8 cellular contexts compared by ENCODE assay signal in genomic region chr6:44224154-44224977, GRCh38. TPM values are rescaled to one million over a fixed set of nuclear protein-coding genes. Genes with fewer than 3 reads are reported as not detected.
DNase-seq lines count a peak whose midpoint lies in the region; ATAC-seq and TF ChIP-seq lines count a peak whose summit lies in the region.

No MANE protein-coding gene starts in this region.

- H3K36me3 Mint-ChIP-seq in activated CD4-positive, alpha-beta T cell treated with anti-CD3 and anti-CD28 coated beads for 36 hours (ENCODE audit: low read depth) = peaks cover 15% of the 10 kb centered on the region
- H3K36me3 Mint-ChIP-seq in activated T-cell treated with anti-CD3 and anti-CD28 coated beads, Interleukin-2, amount 50 U/mL, for 72 hours (ENCODE audit: insufficient read depth in 2 of 2) = peaks cover 0 to 1% of the 10 kb centered on the region in 2 donors

- H3K9ac ChIP-seq in HUES64 (ENCODE audit: low read depth, low read length) = peak overlapping the region; percentile 75

- intact Hi-C loops in activated CD4-positive, alpha-beta T cell treated with anti-CD3 and anti-CD28 coated beads for 36 hours (cut with DNase I, micrococcal nuclease) = loop anchor here in 1 of 2 experiments (1.0 to 2.0 kb wide), 3 partner anchors 13 to 52 kb away; partner anchors contain the start of gene NFKBIE
- intact Hi-C loops in spleen (cut with DNase I; ENCODE audit: low total_unique reads) = no loop called here

- peak; percentile 54 for ATAC-seq in activated CD4-positive, alpha-beta T cell treated with anti-CD3 and anti-CD28 coated beads for 36 hours
- peak; percentile 9 to 14 for ATAC-seq in activated T-cell treated with anti-CD3 and anti-CD28 coated beads, Interleukin-2, amount 50 U/mL, for 72 hours (replicated peaks in 1 of 2)
- no peak for ATAC-seq in HG02840 (IDR thresholded peaks at IDR 0.05; ENCODE audit: low FRiP score, unreplicated experiment)
- no peak for ATAC-seq in GM18867 (IDR thresholded peaks at IDR 0.05; ENCODE audit: unreplicated experiment)

- peak; percentile 58 for DNase-seq in activated CD4-positive, alpha-beta T cell treated with anti-CD3 and anti-CD28 coated beads for 36 hours
- no peak for DNase-seq in activated CD4-positive, alpha-beta T cell treated with anti-CD3 and anti-CD28 coated beads, Interleukin-2, amount 50 U/mL, for 1 hour
- DNase-seq in activated T-cell treated with anti-CD3 and anti-CD28 coated beads, Interleukin-2, amount 50 U/mL, for 72 hours = peak in 1 of 2 donors; percentile 36
- DNase-seq in right atrium auricular region (ENCODE audit: low spot score) (no peak), spleen (peak; percentile 65)

- H3K27me3 ChIP-seq in HUES64 (ENCODE audit: insufficient read depth, low read length) (no peaks in the 10 kb centered on the region), right atrium auricular region (no peaks in the 10 kb centered on the region), spleen (replicated peaks in 1 of 7) (peaks cover 0 to 8% (median 0%) of the 10 kb centered on the region in 7 donors)

- H3K27ac ChIP-seq in HUES64 (ENCODE audit: low read depth, low read length) (no peak overlapping the region; the same call in 1 of the 2 replicates), right atrium auricular region (peak overlapping the region; percentile 98), spleen (peak overlapping the region in 2 of 8 donors; percentile 48 to 67)

- TF ChIP-seq CTCF in right atrium auricular region (IDR thresholded peaks at IDR 0.05) (no peak), spleen (IDR thresholded peaks at IDR 0.05 in 8 of 11, conservative IDR thresholded peaks at IDR 0.05 in 3 of 11) (no peak)

- peak overlapping the region; percentile 12 for H3K27ac Mint-ChIP-seq in activated CD4-positive, alpha-beta T cell treated with anti-CD3 and anti-CD28 coated beads for 36 hours
- H3K27ac Mint-ChIP-seq in activated T-cell treated with anti-CD3 and anti-CD28 coated beads, Interleukin-2, amount 50 U/mL, for 72 hours = no peak overlapping the region

- peaks cover 40% of the 10 kb centered on the region for H3K4me1 Mint-ChIP-seq in activated CD4-positive, alpha-beta T cell treated with anti-CD3 and anti-CD28 coated beads for 36 hours
- peaks cover 49% of the 10 kb centered on the region for H3K4me1 Mint-ChIP-seq in activated T-cell treated with anti-CD3 and anti-CD28 coated beads, Interleukin-2, amount 50 U/mL, for 72 hours (ENCODE audit: low read depth)

- H3K4me3 Mint-ChIP-seq in activated CD4-positive, alpha-beta T cell treated with anti-CD3 and anti-CD28 coated beads for 36 hours = peak overlapping the region; percentile 83
- H3K4me3 Mint-ChIP-seq in activated T-cell treated with anti-CD3 and anti-CD28 coated beads, Interleukin-2, amount 50 U/mL, for 72 hours = peak overlapping the region; percentile 89 to 95

- peak overlapping the region; percentile 62 for H3K4me3 ChIP-seq in HUES64 (ENCODE audit: low read length)
- peak overlapping the region; percentile 55 to 67 for H3K4me3 ChIP-seq in right atrium auricular region
- H3K4me3 ChIP-seq in spleen = peak overlapping the region; percentile 60 to 80 (median 70)

- H3K4me1 ChIP-seq in HUES64 (ENCODE audit: insufficient read depth, low read length) (peaks cover 40% of the 10 kb centered on the region), right atrium auricular region (peaks cover 0 to 92% of the 10 kb centered on the region in 2 donors), spleen (peaks cover 25 to 85% (median 62%) of the 10 kb centered on the region in 6 donors)

- TF ChIP-seq POLR2A in spleen (IDR thresholded peaks at IDR 0.05) = no peak

- CTCF ChIA-PET in activated CD4-positive, alpha-beta T cell treated with anti-CD3 and anti-CD28 coated beads for 36 hours (lab: Charles Lee) = interaction anchor here (0.5 to 1.8 kb wide), 21 partner anchors 9 to 1026 kb away, joined by 3 to 15 read pairs (median 4); partner anchors contain the start of genes AARS2, HSP90AB1 and SLC35B2

- no peaks in the 10 kb centered on the region for H3K9me3 Mint-ChIP-seq in activated CD4-positive, alpha-beta T cell treated with anti-CD3 and anti-CD28 coated beads for 36 hours (ENCODE audit: low read depth)
- H3K9me3 Mint-ChIP-seq in activated T-cell treated with anti-CD3 and anti-CD28 coated beads, Interleukin-2, amount 50 U/mL, for 72 hours = no peaks in the 10 kb centered on the region

- H3K9me3 ChIP-seq in HUES64 (ENCODE audit: insufficient read depth, low read depth, low read length) (no peaks in the 10 kb centered on the region), right atrium auricular region (no peaks in the 10 kb centered on the region), spleen (no peaks in the 10 kb centered on the region)

- POLR2A ChIA-PET in activated CD4-positive, alpha-beta T cell treated with anti-CD3 and anti-CD28 coated beads for 36 hours (lab: Charles Lee) = interaction anchor here (0.7 to 3.2 kb wide), 10 partner anchors 11 to 595 kb away, joined by 3 to 55 read pairs (median 4); partner anchors contain the start of genes AARS2, GTPBP2, HSP90AB1 and SLC35B2

- H3K36me3 ChIP-seq in HUES64 (ENCODE audit: insufficient read depth, low read length) (peaks cover 20% of the 10 kb centered on the region), right atrium auricular region (peaks cover 1% of the 10 kb centered on the region), spleen (peaks cover 0 to 5% (median 0%) of the 10 kb centered on the region in 6 donors)

- 18% methylated on average over 6 of the region's 6 CpGs for WGBS in HUES64
- WGBS in spleen, 5 donors = 23 to 45% (median 37%) methylated on average over 6 of the region's 6 CpGs

- H3K27me3 Mint-ChIP-seq in activated CD4-positive, alpha-beta T cell treated with anti-CD3 and anti-CD28 coated beads for 36 hours = no peaks in the 10 kb centered on the region
- H3K27me3 Mint-ChIP-seq in activated T-cell treated with anti-CD3 and anti-CD28 coated beads, Interleukin-2, amount 50 U/mL, for 72 hours (ENCODE audit: low read depth) = no peaks in the 10 kb centered on the region

RNA-seq across cellular contexts. Expression of gene SLC29A1, which starts 1.0 kb away (rescaled TPM):
- 10 to 100 TPM; 59.8 to 98.3 TPM for total RNA-seq in activated CD4-positive, alpha-beta T cell treated with anti-CD3 and anti-CD28 coated beads for 36 hours
- polyA plus RNA-seq in HUES64 (2013, experiment 1 of 2) = 140 TPM
- polyA plus RNA-seq in HUES64 (2013, experiment 2 of 2) = 142 TPM
- 10 to 100 TPM; 21.7 to 28.0 TPM for total RNA-seq in activated T-cell treated with anti-CD3 and anti-CD28 coated beads, Interleukin-2, amount 50 U/mL, for 72 hours
- total RNA-seq in right atrium auricular region (100 to 1,000 TPM; 105 to 256 TPM), spleen (10 to 100 TPM; 28.3 to 49.4 (median 33.7) TPM)
- 10 to 100 TPM in 1 of 3 donors, 1 to 10 TPM in 2; 8.5 to 18.4 (median 9.2) TPM for polyA plus RNA-seq in spleen

RNA-seq across cellular contexts. Expression of gene MYMX, which starts 7.6 kb away (rescaled TPM):
- total RNA-seq in activated CD4-positive, alpha-beta T cell treated with anti-CD3 and anti-CD28 coated beads for 36 hours = not detected
- polyA plus RNA-seq in HUES64 (2013, experiment 1 of 2) = 3.7 TPM
- polyA plus RNA-seq in HUES64 (2013, experiment 2 of 2) = 3.9 TPM
- not detected for total RNA-seq in activated T-cell treated with anti-CD3 and anti-CD28 coated beads, Interleukin-2, amount 50 U/mL, for 72 hours
- not detected for total RNA-seq in right atrium auricular region
- total RNA-seq in spleen = 1 to 10 TPM in 3 of 7 donors, under 1 TPM in 3, not detected in 1; 0.34 to 1.5 (median 0.87) TPM
- polyA plus RNA-seq in spleen = 1 to 10 TPM in 1 of 3 donors, under 1 TPM in 1, not detected in 1; 0.42 to 1.4 TPM

RNA-seq across cellular contexts. Expression of gene HSP90AB1, which starts 22.5 kb away (rescaled TPM):
- 1,000 to 10,000 TPM; 2,120 to 2,263 TPM for total RNA-seq in activated CD4-positive, alpha-beta T cell treated with anti-CD3 and anti-CD28 coated beads for 36 hours
- polyA plus RNA-seq in HUES64 (2013, experiment 1 of 2) = 1,640 TPM
- 1,626 TPM for polyA plus RNA-seq in HUES64 (2013, experiment 2 of 2)
- total RNA-seq in activated T-cell treated with anti-CD3 and anti-CD28 coated beads, Interleukin-2, amount 50 U/mL, for 72 hours = 1,000 to 10,000 TPM in 1 of 2 donors, 100 to 1,000 TPM in 1; 915 to 1,109 TPM
- total RNA-seq in right atrium auricular region (100 to 1,000 TPM; 716 to 772 TPM), spleen (100 to 1,000 TPM; 372 to 546 (median 415) TPM)
- 100 to 1,000 TPM; 196 to 330 (median 302) TPM for polyA plus RNA-seq in spleen

RNA-seq across cellular contexts. Expression of gene SLC35B2, which starts 33.0 kb away (rescaled TPM):
- 10 to 100 TPM; 14.1 TPM for total RNA-seq in activated CD4-positive, alpha-beta T cell treated with anti-CD3 and anti-CD28 coated beads for 36 hours
- polyA plus RNA-seq in HUES64 (2013, experiment 1 of 2) = 30.4 TPM
- polyA plus RNA-seq in HUES64 (2013, experiment 2 of 2) = 35.2 TPM
- total RNA-seq in activated T-cell treated with anti-CD3 and anti-CD28 coated beads, Interleukin-2, amount 50 U/mL, for 72 hours = 10 to 100 TPM; 13.9 to 16.9 TPM
- 10 to 100 TPM; 23.0 to 23.7 TPM for total RNA-seq in right atrium auricular region
- total RNA-seq in spleen = 10 to 100 TPM; 22.4 to 30.4 (median 27.9) TPM
- 10 to 100 TPM; 17.6 to 22.0 (median 21.7) TPM for polyA plus RNA-seq in spleen

RNA-seq across cellular contexts. Expression of gene NFKBIE, which starts 41.0 kb away (rescaled TPM):
- total RNA-seq in activated CD4-positive, alpha-beta T cell treated with anti-CD3 and anti-CD28 coated beads for 36 hours = 10 to 100 TPM; 17.2 to 19.9 TPM
- polyA plus RNA-seq in HUES64 (2013, experiment 1 of 2) = 8.9 TPM
- polyA plus RNA-seq in HUES64 (2013, experiment 2 of 2) = 10.3 TPM
- total RNA-seq in activated T-cell treated with anti-CD3 and anti-CD28 coated beads, Interleukin-2, amount 50 U/mL, for 72 hours = 10 to 100 TPM; 18.1 to 19.8 TPM
- total RNA-seq in right atrium auricular region (1 to 10 TPM; 3.8 to 8.7 TPM), spleen (10 to 100 TPM; 32.2 to 89.7 (median 60.7) TPM)
- polyA plus RNA-seq in spleen = 10 to 100 TPM; 41.3 to 49.8 (median 42.3) TPM

Comparison
In these comparisons a context has a peak if more than half of its experiments do, and no peak if none do; other contexts are left out.
1. DNase-seq: peak in activated CD4-positive, alpha-beta T cell treated with anti-CD3 and anti-CD28 coated beads for 36 hours (single experiment) and spleen (single experiment); none in activated CD4-positive, alpha-beta T cell treated with anti-CD3 and anti-CD28 coated beads, Interleukin-2, amount 50 U/mL, for 1 hour (single experiment) and right atrium auricular region (single experiment).
2. ATAC-seq: peak in activated CD4-positive, alpha-beta T cell treated with anti-CD3 and anti-CD28 coated beads for 36 hours (single experiment) and activated T-cell treated with anti-CD3 and anti-CD28 coated beads, Interleukin-2, amount 50 U/mL, for 72 hours (2 of 2); none in HG02840 (single experiment) and GM18867 (single experiment).
3. Peak in every context shown above with its lines, with median percentiles within 50 percentile points of each other: H3K4me3 ChIP-seq.